Comparison of ENCODE assay signal across 9 cellular contexts in genomic region chrX:2819345-2820130, GRCh38. TPM values are rescaled to one million over a fixed set of nuclear protein-coding genes. Genes with fewer than 3 reads are reported as not detected.
DNase-seq lines count a peak whose midpoint lies in the region; TF ChIP-seq lines count a peak whose summit lies in the region.
"Had no signal": no experiment of that assay in that cellular context is flagged by ENCODE, and none has a peak within 500 bp of the region (broad histone marks: within the 10 kb centered on the region; RNA-seq: fewer than 3 reads in every experiment).

No MANE protein-coding gene starts in this region.

- H3K27me3 Mint-ChIP-seq in activated T-helper 2 cell treated with anti-CD3 and anti-CD28 coated beads, Interferon-gamma antibody, Interleukin-2, Interleukin-4, amounts not matched to agents 10 μg/mL and 5 μg/mL and 100 μg/mL, durations not matched to agents 14 hours and 24 hours and 36 hours (ENCODE audit: low read depth) = peaks cover 6% of the 10 kb centered on the region

- no peaks in the 10 kb centered on the region for H3K4me1 ChIP-seq in smooth muscle cell (ENCODE audit: low read depth)

- no peak overlapping the region for H3K4me2 ChIP-seq in smooth muscle cell

- no peak overlapping the region for H3K4me3 Mint-ChIP-seq in activated T-helper 2 cell treated with anti-CD3 and anti-CD28 coated beads, Interferon-gamma antibody, Interleukin-2, Interleukin-4, amounts not matched to agents 10 μg/mL and 5 μg/mL and 100 μg/mL, durations not matched to agents 14 hours and 24 hours and 36 hours (ENCODE audit: low read depth)
- H3K4me3 Mint-ChIP-seq: memory B cell had no signal

- no peak overlapping the region for H3K4me3 ChIP-seq in smooth muscle cell

- no peaks in the 10 kb centered on the region for H3K36me3 ChIP-seq in smooth muscle cell (ENCODE audit: low read depth)

- peaks cover 3% of the 10 kb centered on the region for H3K4me1 Mint-ChIP-seq in activated T-helper 2 cell treated with anti-CD3 and anti-CD28 coated beads, Interferon-gamma antibody, Interleukin-2, Interleukin-4, amounts not matched to agents 10 μg/mL and 5 μg/mL and 100 μg/mL, durations not matched to agents 14 hours and 24 hours and 36 hours (ENCODE audit: low read depth)
- H3K4me1 Mint-ChIP-seq: memory B cell had no signal

- H3K27me3 ChIP-seq in smooth muscle cell (ENCODE audit: low read depth) = no peaks in the 10 kb centered on the region

- H3F3A ChIP-seq in smooth muscle cell (ENCODE audit: low read depth) = no peaks in the 10 kb centered on the region

- H3K79me2 ChIP-seq in smooth muscle cell (ENCODE audit: low read depth) = no peaks in the 10 kb centered on the region

- H3K27ac Mint-ChIP-seq in activated T-helper 2 cell treated with anti-CD3 and anti-CD28 coated beads, Interferon-gamma antibody, Interleukin-2, Interleukin-4, amounts not matched to agents 10 μg/mL and 5 μg/mL and 100 μg/mL, durations not matched to agents 14 hours and 24 hours and 36 hours = no peak overlapping the region
- H3K27ac Mint-ChIP-seq: memory B cell had no signal

- no peak overlapping the region for H3K9ac ChIP-seq in smooth muscle cell (ENCODE audit: low read depth)

- H2AFZ ChIP-seq in smooth muscle cell (ENCODE audit: low read depth) = no peak overlapping the region

- H3K36me3 Mint-ChIP-seq in activated T-helper 2 cell treated with anti-CD3 and anti-CD28 coated beads, Interferon-gamma antibody, Interleukin-2, Interleukin-4, amounts not matched to agents 10 μg/mL and 5 μg/mL and 100 μg/mL, durations not matched to agents 14 hours and 24 hours and 36 hours (ENCODE audit: low read depth) = no peaks in the 10 kb centered on the region
- H3K36me3 Mint-ChIP-seq: memory B cell had no signal

- peak; percentile 49 for TF ChIP-seq CTCF in smooth muscle cell (IDR thresholded peaks at IDR 0.05; ENCODE audit: borderline replicate concordance, insufficient read depth, poor library complexity, severe bottlenecking)

- intact Hi-C loops in activated T-helper 2 cell treated with anti-CD3 and anti-CD28 coated beads, Interferon-gamma antibody, Interleukin-2, Interleukin-4, amounts not matched to agents 10 μg/mL and 5 μg/mL and 100 μg/mL, durations not matched to agents 14 hours and 24 hours and 36 hours (cut with micrococcal nuclease) = no loop called here

- WGBS in smooth muscle cell (ENCODE audit: low lambda C conversion rate) = 65% methylated on average over 9 of the region's 9 CpGs

- no peak overlapping the region for H3K27ac ChIP-seq in smooth muscle cell (ENCODE audit: low read depth)

- no peaks in the 10 kb centered on the region for H3K9me3 Mint-ChIP-seq in activated T-helper 2 cell treated with anti-CD3 and anti-CD28 coated beads, Interferon-gamma antibody, Interleukin-2, Interleukin-4, amounts not matched to agents 10 μg/mL and 5 μg/mL and 100 μg/mL, durations not matched to agents 14 hours and 24 hours and 36 hours
- H3K9me3 Mint-ChIP-seq: memory B cell had no signal

- no peaks in the 10 kb centered on the region for H4K20me1 ChIP-seq in smooth muscle cell (ENCODE audit: low read depth)

- H3K9me3 ChIP-seq in smooth muscle cell (replicated peaks; ENCODE audit: low read depth) = no peaks in the 10 kb centered on the region

- peak; percentile 2 for DNase-seq in activated naive CD4-positive, alpha-beta T cell treated with Interleukin-2 at 50 U/mL for 16 hours
- DNase-seq in activated naive CD4-positive, alpha-beta T cell treated with anti-CD3 and anti-CD28 coated beads, Interleukin-2, amount 50 U/mL, for 16 hours = no peak
- DNase-seq in NOMO-1 (lab: John Stamatoyannopoulos, UW; ENCODE audit: unreplicated experiment in 2 of 2) (peak; percentile 25 to 57), dermis microvascular lymphatic vessel endothelial cell (ENCODE audit: low read depth in 2 of 2) (peak; percentile 43 to 52), smooth muscle cell (lab: John Stamatoyannopoulos, UW; ENCODE audit: unreplicated experiment) (no peak), EL (no peak), inferior parietal cortex (ENCODE audit: extremely low spot score) (no peak)
- DNase-seq in activated T-helper 2 cell treated with anti-CD3 and anti-CD28 coated beads, Interferon-gamma antibody, Interleukin-2, Interleukin-4, amounts not matched to agents 10 μg/mL and 5 μg/mL and 100 μg/mL, durations not matched to agents 14 hours and 24 hours and 36 hours (ENCODE audit: low spot score) = no peak

RNA-seq across cellular contexts. Expression of gene GYG2, which starts 9.2 kb away (rescaled TPM):
- total RNA-seq in dermis microvascular lymphatic vessel endothelial cell (0.51 and 1.0 TPM in 2 replicates), smooth muscle cell (23.1 and 25.3 TPM in 2 replicates)
- 35.0 and 44.1 TPM in 2 replicates for polyA plus RNA-seq in smooth muscle cell
- not detected in 2 replicates for total RNA-seq in activated T-helper 2 cell treated with anti-CD3 and anti-CD28 coated beads, Interferon-gamma antibody, Interleukin-2, Interleukin-4, amounts not matched to agents 10 μg/mL and 5 μg/mL and 100 μg/mL, durations not matched to agents 14 hours and 24 hours and 36 hours

Comparison
In these comparisons a context has a peak if more than half of its experiments do, and no peak if none do; other contexts are left out.
1. DNase-seq: peak in activated naive CD4-positive, alpha-beta T cell treated with Interleukin-2 at 50 U/mL for 16 hours (single experiment), NOMO-1 (2 of 2) and dermis microvascular lymphatic vessel endothelial cell (2 of 2); none in activated naive CD4-positive, alpha-beta T cell treated with anti-CD3 and anti-CD28 coated beads, Interleukin-2, amount 50 U/mL, for 16 hours (single experiment), smooth muscle cell (single experiment), EL (single experiment), inferior parietal cortex (single experiment) and activated T-helper 2 cell treated with anti-CD3 and anti-CD28 coated beads, Interferon-gamma antibody, Interleukin-2, Interleukin-4, amounts not matched to agents 10 μg/mL and 5 μg/mL and 100 μg/mL, durations not matched to agents 14 hours and 24 hours and 36 hours (single experiment).
2. RNA of gene GYG2, which starts 9.2 kb away (total RNA-seq): 23.1 to 25.3 TPM in smooth muscle cell; 0.51 to 1.0 TPM in dermis microvascular lymphatic vessel endothelial cell and not detected in activated T-helper 2 cell treated with anti-CD3 and anti-CD28 coated beads, Interferon-gamma antibody, Interleukin-2, Interleukin-4, amounts not matched to agents 10 μg/mL and 5 μg/mL and 100 μg/mL, durations not matched to agents 14 hours and 24 hours and 36 hours; every median in the first group is over 10 times any median in the second.